Comparison of ENCODE assay signal across 28 cellular contexts in genomic region chr10:24703700-24704099, GRCh38. TPM values are rescaled to one million over a fixed set of nuclear protein-coding genes. Genes with fewer than 3 reads are reported as not detected.
DNase-seq lines count a peak whose midpoint lies in the region; ATAC-seq, FAIRE-seq and TF ChIP-seq lines count a peak whose summit lies in the region.
"Had no signal": no experiment of that assay in that cellular context is flagged by ENCODE, and none has a peak within 500 bp of the region (broad histone marks: within the 10 kb centered on the region; RNA-seq: fewer than 3 reads in every experiment).

No MANE protein-coding gene starts in this region.

- H3K9me3 ChIP-seq in mammary epithelial cell (replicated peaks; ENCODE audit: insufficient read depth, low read length) (no peaks in the 10 kb centered on the region), astrocyte (ENCODE audit: insufficient read depth, low read depth, low read length) (no peaks in the 10 kb centered on the region)
- H3K9me3 ChIP-seq: left lung, upper lobe of left lung had no signal

- H3K9ac ChIP-seq in mammary epithelial cell (ENCODE audit: insufficient read depth, low read length): no peak overlapping the region
- no peak overlapping the region for H3K9ac ChIP-seq in astrocyte (ENCODE audit: low read length)

- no peaks in the 10 kb centered on the region for H3K36me3 ChIP-seq in mammary epithelial cell (ENCODE audit: insufficient read depth, low read length)
- no peaks in the 10 kb centered on the region for H3K36me3 ChIP-seq in astrocyte (ENCODE audit: insufficient read depth, low read length)
- H3K36me3 ChIP-seq: left lung, upper lobe of left lung had no signal

- peaks cover 98% of the 10 kb centered on the region for H3K79me2 ChIP-seq in mammary epithelial cell (ENCODE audit: insufficient read depth, low read length)
- H3K79me2 ChIP-seq in astrocyte (ENCODE audit: insufficient read depth, low read length): peaks cover 97% of the 10 kb centered on the region

- peaks cover 22% of the 10 kb centered on the region for H3K4me1 Mint-ChIP-seq in MCF 10A (ENCODE audit: insufficient read depth, unreplicated experiment)
- peaks cover 35% of the 10 kb centered on the region for H3K4me1 Mint-ChIP-seq in astrocyte (ENCODE audit: low read depth, unreplicated experiment)
- H3K4me1 Mint-ChIP-seq in activated CD8-positive, alpha-beta T cell treated with anti-CD3 and anti-CD28 coated beads, Interleukin-2, amount 10 ng/mL, durations not matched to agents 7 days and 5 days (ENCODE audit: low read depth): peaks cover 22% of the 10 kb centered on the region

- 98% methylated on average over 5 of the region's 5 CpGs for WGBS in mammary epithelial cell (ENCODE audit: low coverage, missing lambda C conversion rate)

- CTCF ChIA-PET in MCF 10A (lab: Yijun Ruan, JAX) (interaction anchor here (0.6 to 1.4 kb wide), 2 partner anchors 10 to 35 kb away, joined by 4 to 5 read pairs; no protein-coding TSS in a partner anchor), mammary epithelial cell (lab: Charles Lee; ENCODE audit: low non-redundant PET) (no interaction called here)
- CTCF ChIA-PET in activated CD8-positive, alpha-beta T cell treated with anti-CD3 and anti-CD28 coated beads, Interleukin-2, amount 10 ng/mL, durations not matched to agents 7 days and 5 days (lab: Charles Lee): no interaction called here

- POLR2A ChIA-PET in MCF 10A (lab: Yijun Ruan, JAX): no interaction called here
- POLR2A ChIA-PET in activated CD8-positive, alpha-beta T cell treated with anti-CD3 and anti-CD28 coated beads, Interleukin-2, amount 10 ng/mL, durations not matched to agents 7 days and 5 days (lab: Charles Lee): interaction anchor here (0.7 kb wide), 1 partner anchor 182 kb away, joined by 3 read pairs; no protein-coding TSS in a partner anchor

- no peaks in the 10 kb centered on the region for H3K27me3 ChIP-seq in mammary epithelial cell (ENCODE audit: insufficient read depth, low read length)
- H3K27me3 ChIP-seq in astrocyte (ENCODE audit: insufficient read depth, low read length): no peaks in the 10 kb centered on the region
- H3K27me3 ChIP-seq: dorsolateral prefrontal cortex, left lung, upper lobe of left lung had no signal

- H3K27ac ChIP-seq in mammary epithelial cell (ENCODE audit: insufficient read depth, low read depth, low read length) (no peak overlapping the region), astrocyte (ENCODE audit: low read depth, low read length) (no peak overlapping the region)
- H3K27ac ChIP-seq: 22Rv1, epithelial cell of prostate, left lung, PC-9, upper lobe of left lung had no signal

- no peaks in the 10 kb centered on the region for H3K36me3 Mint-ChIP-seq in MCF 10A (ENCODE audit: insufficient read depth, unreplicated experiment)
- peaks cover 3% of the 10 kb centered on the region for H3K36me3 Mint-ChIP-seq in astrocyte (ENCODE audit: low read depth, unreplicated experiment)
- H3K36me3 Mint-ChIP-seq in activated CD8-positive, alpha-beta T cell treated with anti-CD3 and anti-CD28 coated beads, Interleukin-2, amount 10 ng/mL, durations not matched to agents 7 days and 5 days (ENCODE audit: low read depth): no peaks in the 10 kb centered on the region

- H2AFZ ChIP-seq in mammary epithelial cell (ENCODE audit: low read depth, low read length) (no peak overlapping the region), astrocyte (ENCODE audit: low read depth, low read length) (no peak overlapping the region)
- H2AFZ ChIP-seq: PC-9 had no signal

- intact Hi-C loops in MCF 10A (cut with micrococcal nuclease): no loop called here
- intact Hi-C loops in mammary epithelial cell (cut with micrococcal nuclease): no loop called here

- in situ Hi-C loops in mammary epithelial cell (cut with MboI; ENCODE audit: low sequenced_read_pairs in 2 of 2): loop anchor here in 1 of 2 donors (25.0 kb wide), 1 partner anchor 259 kb away; the partner anchor contains the start of gene PRTFDC1

- ATAC-seq in activated CD8-positive, alpha-beta T cell treated with anti-CD3 and anti-CD28 coated beads, Interleukin-2, amount 10 ng/mL, durations not matched to agents 7 days and 5 days: no peak
- ATAC-seq in HG02623 (IDR thresholded peaks at IDR 0.05; ENCODE audit: unreplicated experiment): no peak
- no peak for ATAC-seq in HG03520 (IDR thresholded peaks at IDR 0.05; ENCODE audit: unreplicated experiment)
- ATAC-seq: GM12878, left lung, T-helper 17 cell had no signal

- TF ChIP-seq CTCF in MCF 10A (IDR thresholded peaks at IDR 0.05; ENCODE audit: unreplicated experiment): no peak
- no peak for TF ChIP-seq CTCF in mammary epithelial cell (conservative IDR thresholded peaks at IDR 0.05 in 1 of 2, IDR thresholded peaks at IDR 0.05 in 1 of 2; ENCODE audit: extremely low read depth in 1 of 2, insufficient read depth in 1 of 2, low read depth in 1 of 2, low read length in 2 of 2)
- no peak for TF ChIP-seq CTCF in astrocyte (IDR thresholded peaks at IDR 0.05; ENCODE audit: insufficient read depth, low read depth, low read length)
- TF ChIP-seq CTCF in fibroblast of villous mesenchyme (IDR thresholded peaks at IDR 0.05; ENCODE audit: insufficient read depth, low read depth, low read length): no peak

- peak; percentile 44 for DNase-seq in MCF 10A (ENCODE audit: unreplicated experiment)
- no peak for DNase-seq in mammary epithelial cell
- peak; percentile 76 for DNase-seq in astrocyte (ENCODE audit: low read depth)
- peak; percentile 97 for DNase-seq in fibroblast of villous mesenchyme (ENCODE audit: low read depth)
- no peak for DNase-seq in activated CD4-positive, alpha-beta T cell treated with anti-CD3 and anti-CD28 coated beads, Interleukin-2, amount 50 U/mL, for 48 hours
- no peak for DNase-seq in activated CD8-positive, alpha-beta T cell treated with anti-CD3 and anti-CD28 coated beads, Interleukin-2, amount 10 ng/mL, durations not matched to agents 7 days and 5 days
- DNase-seq: activated CD4-positive, alpha-beta T cell treated with anti-CD3 and anti-CD28 coated beads, Interleukin-2, amount 10 ng/mL, durations not matched to agents 7 days and 5 days; activated CD8-positive, alpha-beta memory T cell treated with anti-CD3 and anti-CD28 coated beads, Interleukin-2, amount 50 U/mL, for 4 hours; activated effector memory CD4-positive, alpha-beta T cell treated with Interleukin-2 at 50 U/mL for 16 hours; C1 segment of cervical spinal cord; caudate nucleus; dorsolateral prefrontal cortex; left lung; NCI-H1694; NCI-H82; PC-9; stimulated activated CD4-positive, alpha-beta T cell treated with anti-CD3 and anti-CD28 coated beads, Interleukin-12 subunit alpha, Interleukin-12 subunit beta, amount 100 ng/mL, for 4 hours; stimulated activated CD8-positive, alpha-beta memory T cell treated with anti-CD3 and anti-CD28 coated beads, Interleukin-4, amount 100 ng/mL, for 48 hours; T-helper 17 cell; upper lobe of left lung had no signal

- FAIRE-seq in astrocyte (lab: Jason Lieb, UNC): no peak
- FAIRE-seq: D721Med, G401.6, GM12878, GM19239 had no signal

- H3K9me3 Mint-ChIP-seq in MCF 10A (ENCODE audit: unreplicated experiment): no peaks in the 10 kb centered on the region
- H3K9me3 Mint-ChIP-seq in astrocyte (ENCODE audit: unreplicated experiment): no peaks in the 10 kb centered on the region
- no peaks in the 10 kb centered on the region for H3K9me3 Mint-ChIP-seq in activated CD8-positive, alpha-beta T cell treated with anti-CD3 and anti-CD28 coated beads, Interleukin-2, amount 10 ng/mL, durations not matched to agents 7 days and 5 days (ENCODE audit: insufficient read depth)
- H3K9me3 Mint-ChIP-seq: activated CD4-positive, alpha-beta T cell treated with anti-CD3 and anti-CD28 coated beads, Interleukin-2, amount 10 ng/mL, durations not matched to agents 7 days and 5 days had no signal

- H3K4me2 ChIP-seq in mammary epithelial cell (ENCODE audit: insufficient read depth, low read depth, low read length) (no peak overlapping the region), astrocyte (ENCODE audit: low read length) (peak overlapping the region; percentile 27)
- H3K4me2 ChIP-seq: PC-9 had no signal

- H3K4me3 Mint-ChIP-seq in MCF 10A (ENCODE audit: unreplicated experiment) (peak overlapping the region; percentile 1), astrocyte (ENCODE audit: unreplicated experiment) (no peak overlapping the region)
- H3K4me3 Mint-ChIP-seq in activated CD8-positive, alpha-beta T cell treated with anti-CD3 and anti-CD28 coated beads, Interleukin-2, amount 10 ng/mL, durations not matched to agents 7 days and 5 days: no peak overlapping the region
- H3K4me3 Mint-ChIP-seq: activated CD4-positive, alpha-beta T cell treated with anti-CD3 and anti-CD28 coated beads, Interleukin-2, amount 10 ng/mL, durations not matched to agents 7 days and 5 days; T-helper 17 cell had no signal

- H3K27me3 Mint-ChIP-seq in MCF 10A (ENCODE audit: insufficient read depth, unreplicated experiment): no peaks in the 10 kb centered on the region
- no peaks in the 10 kb centered on the region for H3K27me3 Mint-ChIP-seq in astrocyte (ENCODE audit: low read depth, unreplicated experiment)
- H3K27me3 Mint-ChIP-seq in activated CD8-positive, alpha-beta T cell treated with anti-CD3 and anti-CD28 coated beads, Interleukin-2, amount 10 ng/mL, durations not matched to agents 7 days and 5 days (ENCODE audit: low read depth): no peaks in the 10 kb centered on the region
- H3K27me3 Mint-ChIP-seq: activated CD4-positive, alpha-beta T cell treated with anti-CD3 and anti-CD28 coated beads, Interleukin-2, amount 10 ng/mL, durations not matched to agents 7 days and 5 days; T-helper 17 cell had no signal

- H3K27ac Mint-ChIP-seq in MCF 10A (ENCODE audit: low read depth, unreplicated experiment) (peak overlapping the region; percentile 55), astrocyte (ENCODE audit: unreplicated experiment) (no peak overlapping the region)
- no peak overlapping the region for H3K27ac Mint-ChIP-seq in activated CD8-positive, alpha-beta T cell treated with anti-CD3 and anti-CD28 coated beads, Interleukin-2, amount 10 ng/mL, durations not matched to agents 7 days and 5 days
- H3K27ac Mint-ChIP-seq: activated CD4-positive, alpha-beta T cell treated with anti-CD3 and anti-CD28 coated beads, Interleukin-2, amount 10 ng/mL, durations not matched to agents 7 days and 5 days; T-helper 17 cell had no signal

- no peak overlapping the region for H3K4me3 ChIP-seq in mammary epithelial cell (replicated peaks in 1 of 3; ENCODE audit: insufficient read depth in 1 of 3, low read depth in 2 of 3, low read length in 3 of 3)
- H3K4me3 ChIP-seq in astrocyte (ENCODE audit: insufficient read depth, low read depth, low read length): no peak overlapping the region
- peak overlapping the region; percentile 33 for H3K4me3 ChIP-seq in fibroblast of villous mesenchyme (ENCODE audit: low read depth, low read length)
- H3K4me3 ChIP-seq: dorsolateral prefrontal cortex, GM12878, left lung, PC-9, upper lobe of left lung had no signal

- dilution Hi-C loops in mammary epithelial cell (cut with HindIII; ENCODE audit: low sequenced_read_pairs): no loop called here

- peaks cover 32% of the 10 kb centered on the region for H3K4me1 ChIP-seq in mammary epithelial cell (ENCODE audit: insufficient read depth, low read length)
- H3K4me1 ChIP-seq in astrocyte (ENCODE audit: insufficient read depth, low read length): peaks cover 17% of the 10 kb centered on the region

- H4K20me1 ChIP-seq in mammary epithelial cell (ENCODE audit: insufficient read depth, low read length) (peaks cover 7% of the 10 kb centered on the region), astrocyte (ENCODE audit: insufficient read depth, low read length) (peaks cover 79% of the 10 kb centered on the region)

- BruUV-seq in MCF 10A (replicated peaks; lab: Mats Ljungman, UMichigan): no TSS peak
- BruUV-seq in mammary epithelial cell (replicated peaks; lab: Mats Ljungman, UMichigan): no TSS peak

RNA-seq across cellular contexts. Expression of gene ARHGAP21, which starts 20.0 kb away (rescaled TPM):
- total RNA-seq in MCF 10A (2022) (75.4 and 85.1 TPM in 2 replicates), mammary epithelial cell (100 to 1,000 TPM; 131 to 207 TPM), astrocyte (91.5 and 107 TPM in 2 replicates), fibroblast of villous mesenchyme (117 and 136 TPM in 2 replicates)
- 91.6 TPM for polyA plus RNA-seq in mammary epithelial cell
- 242 TPM for polyA minus RNA-seq in mammary epithelial cell
- 10 to 100 TPM; 26.3 to 28.1 TPM for total RNA-seq in activated CD8-positive, alpha-beta T cell treated with anti-CD3 and anti-CD28 coated beads, Interleukin-2, amount 10 ng/mL, durations not matched to agents 7 days and 5 days

Comparison
In these comparisons a context has a peak if more than half of its experiments do, and no peak if none do; other contexts are left out.
1. DNase-seq: peak in MCF 10A (single experiment), astrocyte (single experiment) and fibroblast of villous mesenchyme (single experiment); none in mammary epithelial cell (single experiment), activated CD4-positive, alpha-beta T cell treated with anti-CD3 and anti-CD28 coated beads, Interleukin-2, amount 50 U/mL, for 48 hours (0 of 2) and activated CD8-positive, alpha-beta T cell treated with anti-CD3 and anti-CD28 coated beads, Interleukin-2, amount 10 ng/mL, durations not matched to agents 7 days and 5 days (single experiment).